In the genomic region with DNA sequence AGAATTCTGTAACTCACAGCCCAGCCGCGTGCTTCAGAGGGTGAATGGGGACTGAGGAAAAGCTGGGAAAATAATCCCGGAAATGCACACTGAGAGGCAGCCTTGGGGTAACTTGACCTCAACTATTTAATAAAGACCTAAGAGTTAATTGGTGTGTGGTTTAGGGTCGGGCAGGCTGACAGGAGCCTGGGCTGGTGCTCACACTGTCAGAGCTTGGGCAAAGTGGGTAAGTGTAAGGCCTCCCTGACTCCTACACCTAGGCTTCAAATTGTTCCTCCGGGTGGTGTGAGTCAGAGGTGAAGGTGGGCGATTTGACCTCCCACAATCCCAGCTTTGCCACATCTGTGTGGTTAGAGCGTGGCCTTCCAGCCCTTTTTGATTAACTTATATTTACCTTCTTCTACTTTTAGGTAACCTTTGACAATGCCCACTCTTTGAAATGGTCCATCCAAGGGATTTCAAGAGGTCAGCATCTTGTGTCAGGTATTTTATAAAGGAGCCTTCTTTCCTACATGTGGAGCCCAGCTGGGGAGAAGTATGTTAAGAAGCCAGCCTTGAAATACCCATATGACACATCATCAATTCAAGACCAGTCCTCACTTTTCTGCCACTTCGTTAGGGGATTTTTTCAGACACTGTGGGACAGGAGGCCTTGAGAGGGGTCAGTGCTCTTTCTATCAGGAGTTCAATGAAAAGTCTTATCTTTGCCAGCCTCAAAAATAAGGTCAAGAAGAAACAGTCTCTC, we compare ENCODE assay signal across 24 cellular contexts.
A peak's percentile ranks its signal among the peaks of the same experiment; 100 is the strongest.
DNase-seq lines count a peak whose midpoint lies in the region; ATAC-seq and TF ChIP-seq lines count a peak whose summit lies in the region.
"Had no signal": no experiment of that assay in that cellular context is flagged by ENCODE, and none has a peak within 500 bp of the region (broad histone marks: within the 10 kb centered on the region; RNA-seq: fewer than 3 reads in every experiment).

No MANE protein-coding gene starts in this region.

- no peaks in the 10 kb centered on the region for H3K9me3 ChIP-seq in HEK293 (ENCODE audit: control insufficient read depth, insufficient read depth, low read depth, low read length)
- H3K9me3 ChIP-seq in gastrocnemius medialis = no peaks in the 10 kb centered on the region
- H3K9me3 ChIP-seq: SJSA1 had no signal

- H3K27ac ChIP-seq in HEK293 (ENCODE audit: extremely low read depth, low read depth, low read length) (no peak overlapping the region), gastrocnemius medialis (peak overlapping the region; percentile 82 to 95 (median 94))
- H3K27ac ChIP-seq: parathyroid adenoma, SJSA1 had no signal

- H3K4me1 Mint-ChIP-seq in activated CD8-positive, alpha-beta T cell treated with anti-CD3 and anti-CD28 coated beads, Interleukin-2, amount 10 ng/mL, durations not matched to agents 7 days and 5 days (ENCODE audit: low read depth) = no peaks in the 10 kb centered on the region
- H3K4me1 Mint-ChIP-seq in natural killer cell treated with Interleukin-12 subunit alpha and Interleukin-12 subunit beta and Interleukin-15 and Interleukin-18, amount 100 ng/mL, for 72 hours (ENCODE audit: low read depth in 2 of 2) = no peaks in the 10 kb centered on the region
- H3K4me1 Mint-ChIP-seq: CD14-positive monocyte, mesothelial cell of epicardium had no signal

- CTCF ChIA-PET in HEK293 (lab: Yijun Ruan, JAX) = interaction anchor here (0.7 kb wide), 1 partner anchor 1447 kb away, joined by 6 read pairs; no protein-coding TSS in a partner anchor
- CTCF ChIA-PET in activated CD8-positive, alpha-beta T cell treated with anti-CD3 and anti-CD28 coated beads, Interleukin-2, amount 10 ng/mL, durations not matched to agents 7 days and 5 days (lab: Charles Lee) = no interaction called here

- peaks cover 6% of the 10 kb centered on the region for H3K9me3 Mint-ChIP-seq in activated CD8-positive, alpha-beta T cell treated with anti-CD3 and anti-CD28 coated beads, Interleukin-2, amount 10 ng/mL, durations not matched to agents 7 days and 5 days (ENCODE audit: insufficient read depth)
- H3K9me3 Mint-ChIP-seq in natural killer cell treated with Interleukin-12 subunit alpha and Interleukin-12 subunit beta and Interleukin-15 and Interleukin-18, amount 100 ng/mL, for 72 hours = no peaks in the 10 kb centered on the region

- H3K36me3 ChIP-seq in HEK293 (ENCODE audit: control insufficient read depth in 2 of 2, insufficient read depth in 1 of 2, low read length in 2 of 2) (no peaks in the 10 kb centered on the region), gastrocnemius medialis (no peaks in the 10 kb centered on the region)
- H3K36me3 ChIP-seq: SJSA1 had no signal

- no peaks in the 10 kb centered on the region for H3K4me1 ChIP-seq in HEK293 (ENCODE audit: control insufficient read depth, insufficient read depth, low read length)
- peaks cover 24 to 38% of the 10 kb centered on the region in 2 donors for H3K4me1 ChIP-seq in gastrocnemius medialis
- H3K4me1 ChIP-seq: parathyroid adenoma had no signal

- DNase-seq in NCI-H69 (lab: John Stamatoyannopoulos, UW) = peak; percentile 2
- DNase-seq in fibroblast of peridontal ligament (ENCODE audit: extremely low read depth) = peak; percentile 27
- DNase-seq in gastrocnemius medialis = no peak
- DNase-seq in NCI-H82 treated with DMSO at 0.1 percent for 48 hours (lab: John Stamatoyannopoulos, UW; ENCODE audit: unreplicated experiment) = no peak
- no peak for DNase-seq in activated CD8-positive, alpha-beta T cell treated with anti-CD3 and anti-CD28 coated beads, Interleukin-2, amount 10 ng/mL, durations not matched to agents 7 days and 5 days
- DNase-seq in natural killer cell treated with Interleukin-12 subunit alpha and Interleukin-12 subunit beta and Interleukin-15 and Interleukin-18, amount 100 ng/mL, for 72 hours (ENCODE audit: low spot score) = no peak
- DNase-seq: activated naive CD4-positive, alpha-beta T cell treated with anti-CD3 and anti-CD28 coated beads, Interleukin-2, amount 50 U/mL, for 16 hours; aorta; central memory CD4-positive, alpha-beta T cell; dermis blood vessel endothelial cell; IMR-90; left colon; naive thymus-derived CD8-positive, alpha-beta T cell; NCI-H1105 treated with DMSO at 0.1 percent for 48 hours; NCI-H2081; NK-92 treated with Interleukin-12 subunit alpha and Interleukin-12 subunit beta, amount 100 ng/mL, for 24 hours had no signal

- H3K36me3 Mint-ChIP-seq in activated CD8-positive, alpha-beta T cell treated with anti-CD3 and anti-CD28 coated beads, Interleukin-2, amount 10 ng/mL, durations not matched to agents 7 days and 5 days (ENCODE audit: low read depth) = no peaks in the 10 kb centered on the region
- H3K36me3 Mint-ChIP-seq in natural killer cell treated with Interleukin-12 subunit alpha and Interleukin-12 subunit beta and Interleukin-15 and Interleukin-18, amount 100 ng/mL, for 72 hours = peaks cover 5% of the 10 kb centered on the region
- H3K36me3 Mint-ChIP-seq: CD14-positive monocyte, mesothelial cell of epicardium had no signal

- H3K27ac Mint-ChIP-seq in activated CD8-positive, alpha-beta T cell treated with anti-CD3 and anti-CD28 coated beads, Interleukin-2, amount 10 ng/mL, durations not matched to agents 7 days and 5 days = no peak overlapping the region
- H3K27ac Mint-ChIP-seq in natural killer cell treated with Interleukin-12 subunit alpha and Interleukin-12 subunit beta and Interleukin-15 and Interleukin-18, amount 100 ng/mL, for 72 hours = no peak overlapping the region
- H3K27ac Mint-ChIP-seq: activated T-helper 1 cell treated with anti-CD3 and anti-CD28 coated beads, Interleukin-12 subunit alpha, Interleukin-12 subunit beta, Interleukin-2, Interleukin-4 antibody, amounts not matched to agents 30 ng/mL and 10 ng/mL and 1 ng/mL, durations not matched to agents 14 hours and 24 hours and 36 hours; CD14-positive monocyte; mesothelial cell of epicardium; naive thymus-derived CD8-positive, alpha-beta T cell had no signal

- POLR2A ChIA-PET in HEK293 (lab: Yijun Ruan, JAX) = no interaction called here
- POLR2A ChIA-PET in activated CD8-positive, alpha-beta T cell treated with anti-CD3 and anti-CD28 coated beads, Interleukin-2, amount 10 ng/mL, durations not matched to agents 7 days and 5 days (lab: Charles Lee) = no interaction called here

- no peak for TF ChIP-seq POLR2A in gastrocnemius medialis (IDR thresholded peaks at IDR 0.05)

- no peaks in the 10 kb centered on the region for H3K27me3 ChIP-seq in gastrocnemius medialis
- H3K27me3 ChIP-seq: SJSA1 had no signal

- ATAC-seq in gastrocnemius medialis (no peak), GM19035 (IDR thresholded peaks at IDR 0.05; ENCODE audit: unreplicated experiment) (no peak)
- no peak for ATAC-seq in activated CD8-positive, alpha-beta T cell treated with anti-CD3 and anti-CD28 coated beads, Interleukin-2, amount 10 ng/mL, durations not matched to agents 7 days and 5 days
- no peak for ATAC-seq in natural killer cell treated with Interleukin-12 subunit alpha and Interleukin-12 subunit beta and Interleukin-15 and Interleukin-18, amount 100 ng/mL, for 72 hours
- ATAC-seq: left colon; naive thymus-derived CD8-positive, alpha-beta T cell; sciatic nerve had no signal

- H3K4me3 ChIP-seq in HEK293 (ENCODE audit: low read depth, low read length) = no peak overlapping the region
- no peak overlapping the region for H3K4me3 ChIP-seq in gastrocnemius medialis
- H3K4me3 ChIP-seq: SJSA1 had no signal

- in situ Hi-C loops in gastrocnemius medialis (cut with MboI; ENCODE audit: low sequenced_read_pairs in 4 of 4) = loop anchor here in 2 of 4 donors (5.0 to 10.0 kb wide), 2 partner anchors 47 to 390 kb away; no protein-coding TSS in a partner anchor

- H3K27me3 Mint-ChIP-seq in activated CD8-positive, alpha-beta T cell treated with anti-CD3 and anti-CD28 coated beads, Interleukin-2, amount 10 ng/mL, durations not matched to agents 7 days and 5 days (ENCODE audit: low read depth) = no peaks in the 10 kb centered on the region
- H3K27me3 Mint-ChIP-seq in natural killer cell treated with Interleukin-12 subunit alpha and Interleukin-12 subunit beta and Interleukin-15 and Interleukin-18, amount 100 ng/mL, for 72 hours = peaks cover 7 to 17% of the 10 kb centered on the region in 2 donors

- intact Hi-C loops in gastrocnemius medialis (cut with DNase I; ENCODE audit: low total_unique reads) = loop anchor here (5.0 to 10.0 kb wide), 2 partner anchors 123 to 640 kb away; no protein-coding TSS in a partner anchor

- TF ChIP-seq CTCF in HEK293 (tag by site-specific recombination; IDR thresholded peaks at IDR 0.05) = no peak
- TF ChIP-seq CTCF in gastrocnemius medialis (IDR thresholded peaks at IDR 0.05 in 4 of 5, conservative IDR thresholded peaks at IDR 0.05 in 1 of 5) = no peak

- H3K4me3 Mint-ChIP-seq in activated CD8-positive, alpha-beta T cell treated with anti-CD3 and anti-CD28 coated beads, Interleukin-2, amount 10 ng/mL, durations not matched to agents 7 days and 5 days = no peak overlapping the region
- H3K4me3 Mint-ChIP-seq in natural killer cell treated with Interleukin-12 subunit alpha and Interleukin-12 subunit beta and Interleukin-15 and Interleukin-18, amount 100 ng/mL, for 72 hours = no peak overlapping the region
- H3K4me3 Mint-ChIP-seq: activated T-helper 1 cell treated with anti-CD3 and anti-CD28 coated beads, Interleukin-12 subunit alpha, Interleukin-12 subunit beta, Interleukin-2, Interleukin-4 antibody, amounts not matched to agents 30 ng/mL and 10 ng/mL and 1 ng/mL, durations not matched to agents 14 hours and 24 hours and 36 hours; CD14-positive monocyte; mesothelial cell of epicardium; naive thymus-derived CD8-positive, alpha-beta T cell had no signal

TF ChIP-seq in HEK293, 187 proteins besides CTCF, POLR2A, EP300 and RAD21:
- peak; percentile 68; the same call in 1 of the 2 replicates for TF ChIP-seq EGR2 (tag by site-specific recombination; IDR thresholded peaks at IDR 0.05; ENCODE audit: low read depth)
- TF ChIP-seq ZFHX2 (tag by site-specific recombination; conservative IDR thresholded peaks at IDR 0.05) = peak; percentile 71
- TF ChIP-seq, protein P1, sequence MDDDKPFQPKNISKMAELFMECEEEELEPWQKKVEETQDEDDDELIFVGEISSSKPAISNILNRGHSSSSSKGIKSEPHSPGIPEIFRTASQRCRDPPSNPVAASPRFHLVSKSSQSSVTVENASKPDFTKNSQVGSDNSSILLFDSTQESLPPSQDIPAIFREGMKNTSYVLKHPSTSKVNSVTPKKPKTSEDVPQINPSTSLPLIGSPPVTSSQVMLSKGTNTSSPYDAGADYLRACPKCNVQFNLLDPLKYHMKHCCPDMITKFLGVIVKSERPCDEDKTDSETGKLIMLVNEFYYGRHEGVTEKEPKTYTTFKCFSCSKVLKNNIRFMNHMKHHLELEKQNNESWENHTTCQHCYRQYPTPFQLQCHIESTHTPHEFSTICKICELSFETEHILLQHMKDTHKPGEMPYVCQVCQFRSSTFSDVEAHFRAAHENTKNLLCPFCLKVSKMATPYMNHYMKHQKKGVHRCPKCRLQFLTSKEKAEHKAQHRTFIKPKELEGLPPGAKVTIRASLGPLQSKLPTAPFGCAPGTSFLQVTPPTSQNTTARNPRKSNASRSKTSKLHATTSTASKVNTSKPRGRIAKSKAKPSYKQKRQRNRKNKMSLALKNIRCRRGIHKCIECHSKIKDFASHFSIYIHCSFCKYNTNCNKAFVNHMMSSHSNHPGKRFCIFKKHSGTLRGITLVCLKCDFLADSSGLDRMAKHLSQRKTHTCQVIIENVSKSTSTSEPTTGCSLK (tag by site-specific recombination; IDR thresholded peaks at IDR 0.05) = no peak
TF ChIP-seq in HEK293: peak in this region for 2.

Comparison
In these comparisons a context has a peak if more than half of its experiments do, and no peak if none do; other contexts are left out.
1. DNase-seq: peak in NCI-H69 (single experiment) and fibroblast of peridontal ligament (single experiment); none in gastrocnemius medialis (0 of 2), NCI-H82 treated with DMSO at 0.1 percent for 48 hours (single experiment), activated CD8-positive, alpha-beta T cell treated with anti-CD3 and anti-CD28 coated beads, Interleukin-2, amount 10 ng/mL, durations not matched to agents 7 days and 5 days (single experiment) and natural killer cell treated with Interleukin-12 subunit alpha and Interleukin-12 subunit beta and Interleukin-15 and Interleukin-18, amount 100 ng/mL, for 72 hours (single experiment).